1 cellular context compared by ENCODE assay signal in genomic region chr4:102430511-102430910, GRCh38.
TF ChIP-seq lines count a peak whose summit lies in the region.

No MANE protein-coding gene starts in this region.

TF ChIP-seq in IMR-90, 13 proteins besides CTCF, POLR2A, EP300 and RAD21 (continued from another document):
- TF ChIP-seq MAZ (IDR thresholded peaks at IDR 0.05; ENCODE audit: borderline replicate concordance, low read depth, low read length) (no peak), NFE2L2 (IDR thresholded peaks at IDR 0.05; ENCODE audit: low read depth, low read length) (no peak), BHLHE40 (IDR thresholded peaks at IDR 0.05; ENCODE audit: low read depth, low read length) (no peak), MAFK (IDR thresholded peaks at IDR 0.05; ENCODE audit: low read depth, low read length) (no peak), SMC3 (IDR thresholded peaks at IDR 0.05; ENCODE audit: low read depth, low read length) (no peak)
